Comparison of ENCODE assay signal across 8 cellular contexts in the genomic region with DNA sequence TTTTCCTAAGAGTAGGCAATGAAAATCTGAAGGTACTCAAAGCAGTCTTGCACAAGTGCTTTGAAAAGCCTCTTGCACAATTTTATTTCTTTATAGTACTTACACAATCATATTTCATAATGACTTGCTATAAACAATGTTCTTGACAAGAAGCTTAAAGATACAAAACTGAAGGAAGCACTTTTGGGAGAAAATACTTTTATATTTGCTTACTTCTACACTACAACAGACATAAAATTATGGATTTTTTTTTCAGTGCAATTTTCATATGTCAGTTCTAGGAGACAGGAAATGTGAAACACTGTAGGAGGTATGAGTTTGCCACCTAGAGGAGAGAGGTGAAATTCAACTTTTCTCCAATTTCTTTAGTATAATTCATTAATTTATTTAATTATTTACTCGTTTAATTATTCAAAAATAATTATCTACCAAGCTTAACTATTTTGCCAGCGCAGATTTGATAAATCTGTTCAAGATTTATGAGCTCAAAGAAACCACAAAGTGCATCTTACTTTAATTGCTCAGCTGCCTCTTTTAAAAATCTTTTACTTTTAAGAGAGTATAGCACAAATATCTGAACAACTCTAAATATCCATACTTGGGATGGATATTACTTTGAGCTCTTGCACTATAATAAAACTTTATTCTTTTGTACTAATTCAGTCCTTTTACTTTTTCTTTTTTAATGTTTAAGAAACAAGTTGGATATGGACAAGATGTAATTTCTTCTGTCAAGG. TPM values are rescaled to one million over a fixed set of nuclear protein-coding genes. Genes with fewer than 3 reads are reported as not detected.
A peak's percentile ranks its signal among the peaks of the same experiment; 100 is the strongest.
DNase-seq lines count a peak whose midpoint lies in the region; ATAC-seq and TF ChIP-seq lines count a peak whose summit lies in the region.

No MANE protein-coding gene starts in this region.

- no peaks in the 10 kb centered on the region for H3K36me3 Mint-ChIP-seq in natural killer cell
- H3K36me3 Mint-ChIP-seq in natural killer cell treated with Interleukin-12 subunit alpha and Interleukin-12 subunit beta and Interleukin-15 and Interleukin-18, amount 100 ng/mL, for 72 hours = no peaks in the 10 kb centered on the region

- H3K4me3 ChIP-seq in epithelial cell of esophagus (ENCODE audit: low read length) (no peak overlapping the region), retinal pigment epithelial cell (ENCODE audit: low read length) (no peak overlapping the region)

- ATAC-seq in natural killer cell (peak in 2 of 3 donors; percentile 44 to 54), GM18502 (IDR thresholded peaks at IDR 0.05; ENCODE audit: poor library complexity, unreplicated experiment) (no peak)
- no peak for ATAC-seq in natural killer cell treated with Interleukin-12 subunit alpha and Interleukin-12 subunit beta and Interleukin-15 and Interleukin-18, amount 100 ng/mL, for 72 hours

- H3K4me1 Mint-ChIP-seq in natural killer cell = peaks cover 9 to 10% of the 10 kb centered on the region in 2 donors
- peaks cover 13 to 22% of the 10 kb centered on the region in 2 donors for H3K4me1 Mint-ChIP-seq in natural killer cell treated with Interleukin-12 subunit alpha and Interleukin-12 subunit beta and Interleukin-15 and Interleukin-18, amount 100 ng/mL, for 72 hours (ENCODE audit: low read depth in 2 of 2)

- no peaks in the 10 kb centered on the region for H3K9me3 Mint-ChIP-seq in natural killer cell
- H3K9me3 Mint-ChIP-seq in natural killer cell treated with Interleukin-12 subunit alpha and Interleukin-12 subunit beta and Interleukin-15 and Interleukin-18, amount 100 ng/mL, for 72 hours = no peaks in the 10 kb centered on the region

- H3K27ac Mint-ChIP-seq in natural killer cell = no peak overlapping the region
- peak overlapping the region in 1 of 2 donors; percentile 26 for H3K27ac Mint-ChIP-seq in natural killer cell treated with Interleukin-12 subunit alpha and Interleukin-12 subunit beta and Interleukin-15 and Interleukin-18, amount 100 ng/mL, for 72 hours

- CTCF ChIA-PET in HEK293T (lab: Yijun Ruan, JAX) = interaction anchor here (0.6 to 1.5 kb wide), 4 partner anchors 11 to 227 kb away, joined by 3 to 7 read pairs (median 4); no protein-coding TSS in a partner anchor

- TF ChIP-seq CTCF in natural killer cell (IDR thresholded peaks at IDR 0.05) (peak; percentile 55), epithelial cell of esophagus (IDR thresholded peaks at IDR 0.05; ENCODE audit: insufficient read depth, low read depth, low read length, missing control alignments) (peak; percentile 56), retinal pigment epithelial cell (conservative IDR thresholded peaks at IDR 0.05; ENCODE audit: low read depth, low read length) (peak; percentile 60)

- DNase-seq in natural killer cell = no peak
- no peak for DNase-seq in natural killer cell treated with Interleukin-12 subunit alpha and Interleukin-12 subunit beta and Interleukin-15 and Interleukin-18, amount 100 ng/mL, for 72 hours (ENCODE audit: low spot score)
- peak; percentile 48 for DNase-seq in NCI-H2196 (lab: John Stamatoyannopoulos, UW; ENCODE audit: unreplicated experiment)
- DNase-seq in epithelial cell of esophagus (ENCODE audit: low read depth) = peak; percentile 67
- DNase-seq in retinal pigment epithelial cell (ENCODE audit: low read depth) = no peak
- DNase-seq in ureter (ENCODE audit: low spot score) = no peak
- no peak for DNase-seq in HEK293T (ENCODE audit: extremely low spot score)

- peaks cover 0 to 12% of the 10 kb centered on the region in 2 donors for H3K27me3 Mint-ChIP-seq in natural killer cell (ENCODE audit: low read depth in 2 of 2)
- peaks cover 0 to 6% of the 10 kb centered on the region in 2 donors for H3K27me3 Mint-ChIP-seq in natural killer cell treated with Interleukin-12 subunit alpha and Interleukin-12 subunit beta and Interleukin-15 and Interleukin-18, amount 100 ng/mL, for 72 hours

- no peak overlapping the region for H3K4me3 Mint-ChIP-seq in natural killer cell
- H3K4me3 Mint-ChIP-seq in natural killer cell treated with Interleukin-12 subunit alpha and Interleukin-12 subunit beta and Interleukin-15 and Interleukin-18, amount 100 ng/mL, for 72 hours = no peak overlapping the region

- POLR2A ChIA-PET in HEK293T (lab: Yijun Ruan, JAX) = no interaction called here

- intact Hi-C loops in natural killer cell (cut with micrococcal nuclease) = loop anchor here (1.0 kb wide), 1 partner anchor 225 kb away; no protein-coding TSS in a partner anchor

TF ChIP-seq in HEK293T, 16 proteins besides CTCF, POLR2A, EP300 and RAD21:
- TF ChIP-seq ARNT (IDR thresholded peaks at IDR 0.05) (no peak), FOXK2 (IDR thresholded peaks at IDR 0.05) (no peak), FOXM1 (IDR thresholded peaks at IDR 0.05; ENCODE audit: borderline replicate concordance) (no peak), LEF1 (IDR thresholded peaks at IDR 0.05; ENCODE audit: borderline replicate concordance) (no peak), L3MBTL2 (conservative IDR thresholded peaks at IDR 0.05) (no peak), CTBP1 (IDR thresholded peaks at IDR 0.05; ENCODE audit: borderline replicate concordance) (no peak), BHLHE40 (IDR thresholded peaks at IDR 0.05; ENCODE audit: borderline replicate concordance) (no peak), ELF4 (IDR thresholded peaks at IDR 0.05) (no peak), TARDBP (IDR thresholded peaks at IDR 0.05) (no peak), HDGF (IDR thresholded peaks at IDR 0.05; ENCODE audit: borderline replicate concordance) (no peak), SUZ12 (IDR thresholded peaks at IDR 0.05) (no peak), SP1 (IDR thresholded peaks at IDR 0.05) (no peak), ZNF384 (IDR thresholded peaks at IDR 0.05) (no peak), NFRKB (IDR thresholded peaks at IDR 0.05) (no peak), FOXA1 (IDR thresholded peaks at IDR 0.05) (no peak)
- TF ChIP-seq, protein P1, sequence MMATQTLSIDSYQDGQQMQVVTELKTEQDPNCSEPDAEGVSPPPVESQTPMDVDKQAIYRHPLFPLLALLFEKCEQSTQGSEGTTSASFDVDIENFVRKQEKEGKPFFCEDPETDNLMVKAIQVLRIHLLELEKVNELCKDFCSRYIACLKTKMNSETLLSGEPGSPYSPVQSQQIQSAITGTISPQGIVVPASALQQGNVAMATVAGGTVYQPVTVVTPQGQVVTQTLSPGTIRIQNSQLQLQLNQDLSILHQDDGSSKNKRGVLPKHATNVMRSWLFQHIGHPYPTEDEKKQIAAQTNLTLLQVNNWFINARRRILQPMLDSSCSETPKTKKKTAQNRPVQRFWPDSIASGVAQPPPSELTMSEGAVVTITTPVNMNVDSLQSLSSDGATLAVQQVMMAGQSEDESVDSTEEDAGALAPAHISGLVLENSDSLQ (IDR thresholded peaks at IDR 0.05) = no peak

RNA-seq across cellular contexts. Expression of a gene that starts 29.0 kb away (rescaled TPM):
- total RNA-seq in natural killer cell = under 1 TPM in 2 of 3 donors, not detected in 1; 0.16 to 0.30 TPM
- 1 to 10 TPM; 1.6 to 5.0 TPM for total RNA-seq in natural killer cell treated with Interleukin-12 subunit alpha and Interleukin-12 subunit beta and Interleukin-15 and Interleukin-18, amount 100 ng/mL, for 72 hours
- 6.1 TPM for total RNA-seq in ureter

RNA-seq across cellular contexts. Expression of a gene that starts 43.5 kb away (rescaled TPM):
- total RNA-seq in natural killer cell (1 to 10 TPM; 2.6 to 4.3 (median 3.1) TPM), ureter (1.5 TPM)
- total RNA-seq in natural killer cell treated with Interleukin-12 subunit alpha and Interleukin-12 subunit beta and Interleukin-15 and Interleukin-18, amount 100 ng/mL, for 72 hours = 1 to 10 TPM; 2.0 to 2.4 TPM

RNA-seq across cellular contexts. Expression of a gene that starts 43.9 kb away (rescaled TPM):
- total RNA-seq in natural killer cell = 1 to 10 TPM; 3.5 to 7.7 (median 3.8) TPM
- 10 to 100 TPM in 1 of 2 donors, 1 to 10 TPM in 1; 3.9 to 15.7 TPM for total RNA-seq in natural killer cell treated with Interleukin-12 subunit alpha and Interleukin-12 subunit beta and Interleukin-15 and Interleukin-18, amount 100 ng/mL, for 72 hours
- 1.7 TPM for total RNA-seq in ureter

Comparison
In these comparisons a context has a peak if more than half of its experiments do, and no peak if none do; other contexts are left out.
1. ATAC-seq: peak in natural killer cell (2 of 3); none in natural killer cell treated with Interleukin-12 subunit alpha and Interleukin-12 subunit beta and Interleukin-15 and Interleukin-18, amount 100 ng/mL, for 72 hours (0 of 2) and GM18502 (single experiment).
2. DNase-seq: peak in NCI-H2196 (single experiment) and epithelial cell of esophagus (single experiment); none in natural killer cell (single experiment), natural killer cell treated with Interleukin-12 subunit alpha and Interleukin-12 subunit beta and Interleukin-15 and Interleukin-18, amount 100 ng/mL, for 72 hours (single experiment), retinal pigment epithelial cell (single experiment), ureter (single experiment) and HEK293T (single experiment).
3. Peak in every context shown above with its lines, with median percentiles within 50 percentile points of each other: CTCF ChIP-seq.